ENCODE assay signal across 1 cellular context in genomic region chr13:35866801-35867200, GRCh38.
TF ChIP-seq lines count a peak whose summit lies in the region.

No MANE protein-coding gene starts in this region.

TF ChIP-seq in WTC11, 78 proteins besides CTCF, POLR2A, EP300 and RAD21:
- TF ChIP-seq MLX (CRISPR knock-in tag; IDR thresholded peaks at IDR 0.05) (no peak), TCF7 (CRISPR knock-in tag; IDR thresholded peaks at IDR 0.05; ENCODE audit: low read depth) (no peak), ZNF121 (CRISPR knock-in tag; IDR thresholded peaks at IDR 0.05) (no peak), RORB (CRISPR knock-in tag; IDR thresholded peaks at IDR 0.05) (no peak), CREM (CRISPR knock-in tag; IDR thresholded peaks at IDR 0.05) (no peak), NFATC4 (CRISPR knock-in tag; IDR thresholded peaks at IDR 0.05) (no peak), KAT7 (CRISPR knock-in tag; IDR thresholded peaks at IDR 0.05; ENCODE audit: borderline replicate concordance) (no peak), SOX15 (CRISPR knock-in tag; IDR thresholded peaks at IDR 0.05) (no peak), TEAD4 (CRISPR knock-in tag; IDR thresholded peaks at IDR 0.05) (no peak), NFE2L1 (CRISPR knock-in tag; IDR thresholded peaks at IDR 0.05) (no peak), NR1H2 (CRISPR knock-in tag; IDR thresholded peaks at IDR 0.05) (no peak), TP53 (CRISPR knock-in tag; IDR thresholded peaks at IDR 0.05) (no peak), ARID4B (CRISPR knock-in tag; IDR thresholded peaks at IDR 0.05; ENCODE audit: borderline replicate concordance) (no peak), HMGXB4 (CRISPR knock-in tag; IDR thresholded peaks at IDR 0.05) (no peak), NR3C1 (CRISPR knock-in tag; conservative IDR thresholded peaks at IDR 0.05; ENCODE audit: low read depth) (no peak), CDX4 (CRISPR knock-in tag; IDR thresholded peaks at IDR 0.05; ENCODE audit: borderline replicate concordance) (no peak), ATF1 (CRISPR knock-in tag; IDR thresholded peaks at IDR 0.05) (no peak), ZNF396 (CRISPR knock-in tag; IDR thresholded peaks at IDR 0.05; ENCODE audit: borderline replicate concordance) (no peak)
TF ChIP-seq in WTC11: peak in this region for 0.
